ENCODE assay signal across 9 cellular contexts in the genomic region with DNA sequence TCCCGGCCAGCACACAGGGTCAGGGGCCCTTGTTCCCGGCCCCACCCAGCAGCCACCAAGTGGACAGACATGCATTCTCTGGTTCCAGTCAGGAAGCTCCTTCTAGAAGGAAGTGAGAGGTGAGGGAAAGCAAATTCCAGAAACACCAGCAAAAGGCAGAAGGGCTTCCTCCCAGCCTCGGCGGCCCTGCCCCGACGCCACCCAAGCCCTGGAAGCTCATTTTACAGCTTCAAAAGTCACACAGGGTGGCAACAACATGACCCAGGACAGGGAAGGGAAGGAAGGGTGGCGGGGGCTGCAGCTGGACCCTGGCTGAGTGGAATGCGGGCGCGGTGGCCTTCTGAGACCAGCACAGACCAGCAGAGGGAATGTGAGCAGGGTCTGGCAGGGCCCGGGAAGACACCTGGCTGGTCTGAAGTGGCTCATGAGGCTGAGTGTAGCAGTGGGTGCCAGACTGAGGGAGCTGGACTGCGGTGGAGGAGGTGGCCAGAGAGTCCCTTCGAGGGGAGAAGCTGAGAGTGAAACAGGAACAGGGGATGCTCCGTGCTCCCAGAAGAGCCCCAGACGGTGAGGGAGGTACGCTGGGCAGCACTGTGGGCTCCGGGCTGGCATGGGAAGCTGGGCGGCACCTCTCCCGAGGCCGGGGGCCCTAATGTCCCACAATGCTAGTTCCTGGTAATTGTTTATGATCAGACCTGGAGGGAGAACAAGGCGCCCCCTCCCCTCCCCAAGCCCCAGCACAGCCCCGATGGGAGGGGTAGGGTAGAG. TPM values are rescaled to one million over a fixed set of nuclear protein-coding genes. Genes with fewer than 3 reads are reported as not detected.
DNase-seq lines count a peak whose midpoint lies in the region; TF ChIP-seq lines count a peak whose summit lies in the region.
"Had no signal": no experiment of that assay in that cellular context is flagged by ENCODE, and none has a peak within 500 bp of the region (broad histone marks: within the 10 kb centered on the region; RNA-seq: fewer than 3 reads in every experiment).

No MANE protein-coding gene starts in this region.

- peak in 1 of 2 experiments; percentile 23 for TF ChIP-seq CTCF in Caco-2 (IDR thresholded peaks at IDR 0.05; ENCODE audit: insufficient read depth in 1 of 2, low read depth in 1 of 2, low read length in 1 of 2, severe bottlenecking in 1 of 2, unreplicated experiment in 1 of 2)
- no peak for TF ChIP-seq CTCF in RWPE1 (conservative IDR thresholded peaks at IDR 0.05; ENCODE audit: low read depth)

- peak overlapping the region; percentile 54 for H3K4me3 Mint-ChIP-seq in Caco-2 (ENCODE audit: unreplicated experiment)

- H3K27me3 ChIP-seq in Caco-2 (replicated peaks; ENCODE audit: control insufficient read depth, insufficient read depth, low read length) (no peaks in the 10 kb centered on the region), esophagus (ENCODE audit: control insufficient read depth in 1 of 2, insufficient read depth in 2 of 2, low read length in 2 of 2) (no peaks in the 10 kb centered on the region), trophoblast cell (ENCODE audit: insufficient read depth, low read length) (no peaks in the 10 kb centered on the region), SJCRH30 (no peaks in the 10 kb centered on the region)

- H3K27ac ChIP-seq in RWPE1 (peak overlapping the region; percentile 92), esophagus (ENCODE audit: low read depth in 2 of 2, low read length in 1 of 2) (peak overlapping the region; percentile 92 to 96), trophoblast cell (ENCODE audit: low read depth, low read length) (peak overlapping the region; percentile 77), SJCRH30 (no peak overlapping the region)

- H3K9me3 ChIP-seq in Caco-2 (no peaks in the 10 kb centered on the region), esophagus (ENCODE audit: control insufficient read depth in 2 of 2, insufficient read depth in 1 of 2, low read depth in 1 of 2, low read length in 1 of 2) (no peaks in the 10 kb centered on the region), trophoblast cell (ENCODE audit: insufficient read depth, low read depth, low read length) (peaks cover 2% of the 10 kb centered on the region), SJCRH30 (replicated peaks) (no peaks in the 10 kb centered on the region)

- H3K79me2 ChIP-seq in trophoblast cell (ENCODE audit: control insufficient read depth, insufficient read depth, low read length, poor library complexity) = no peaks in the 10 kb centered on the region

- peak overlapping the region; percentile 53 for H4K91ac ChIP-seq in trophoblast cell (ENCODE audit: low read depth, low read length)

- H3K9me3 Mint-ChIP-seq in Caco-2 (ENCODE audit: unreplicated experiment) = no peaks in the 10 kb centered on the region

- CTCF ChIA-PET in Caco-2 (lab: Charles Lee) = interaction anchor here (0.5 to 2.8 kb wide), 8 partner anchors 9 to 135 kb away, joined by 3 to 34 read pairs (median 4); a partner anchor contains a TSS
- CTCF ChIA-PET in RWPE1 (lab: Yijun Ruan, JAX) = interaction anchor here (0.5 to 2.1 kb wide), 13 partner anchors 8 to 85 kb away, joined by 3 to 12 read pairs (median 4); a partner anchor contains a TSS

- peaks cover 14% of the 10 kb centered on the region for H3K79me1 ChIP-seq in trophoblast cell (ENCODE audit: low read length)

- peak overlapping the region; percentile 47 for H2BK120ac ChIP-seq in trophoblast cell (ENCODE audit: insufficient read depth, low read length, poor library complexity)

- H2BK5ac ChIP-seq in trophoblast cell (ENCODE audit: low read depth, low read length, poor library complexity) = peak overlapping the region; percentile 71

- H3K27me3 Mint-ChIP-seq in Caco-2 (ENCODE audit: insufficient read depth, unreplicated experiment) = no peaks in the 10 kb centered on the region

- H3K36me3 ChIP-seq in Caco-2 (ENCODE audit: control insufficient read depth, insufficient read depth, low read length) (peaks cover 8% of the 10 kb centered on the region), esophagus (ENCODE audit: control insufficient read depth in 2 of 2, insufficient read depth in 2 of 2, low read length in 1 of 2) (peaks cover 23 to 42% of the 10 kb centered on the region in 2 donors), trophoblast cell (ENCODE audit: control insufficient read depth in 1 of 2, insufficient read depth in 2 of 2, low read length in 2 of 2) (peaks cover 46 to 49% of the 10 kb centered on the region in 2 experiments), SJCRH30 (peaks cover 21% of the 10 kb centered on the region)

- H2AK5ac ChIP-seq in trophoblast cell (ENCODE audit: low read length) = peak overlapping the region; percentile 32

- 71 to 75% methylated on average over 20 to 22 of the region's 22 CpGs for WGBS in esophagus, 2 donors
- WGBS in trophoblast cell (ENCODE audit: extremely low coverage, insufficient coverage, insufficient read length) = no CpG with 5 or more reads among the region's 22 CpGs

- H3K4me1 ChIP-seq in Caco-2 (peaks cover 41% of the 10 kb centered on the region), esophagus (ENCODE audit: control insufficient read depth in 2 of 2, insufficient read depth in 2 of 2, low read length in 1 of 2) (peaks cover 0 to 35% of the 10 kb centered on the region in 2 donors), trophoblast cell (ENCODE audit: control insufficient read depth in 1 of 2, insufficient read depth in 2 of 2, low read length in 2 of 2) (peaks cover 17 to 24% of the 10 kb centered on the region in 2 experiments), SJCRH30 (peaks cover 17% of the 10 kb centered on the region; the same call in 1 of the 2 replicates)

- peak overlapping the region; percentile 25 for H2BK12ac ChIP-seq in trophoblast cell (ENCODE audit: low read length)

- peaks cover 36% of the 10 kb centered on the region for H3K36me3 Mint-ChIP-seq in Caco-2 (ENCODE audit: insufficient read depth, unreplicated experiment)

- peaks cover 26% of the 10 kb centered on the region for H3K4me1 Mint-ChIP-seq in Caco-2 (ENCODE audit: low read depth, unreplicated experiment)

- H3K4me2 ChIP-seq in trophoblast cell (ENCODE audit: low read length) = no peak overlapping the region

- peak overlapping the region; percentile 93 for H3K27ac Mint-ChIP-seq in Caco-2 (ENCODE audit: unreplicated experiment)

- TSS peak; percentile 70 for BruUV-seq in Caco-2 (replicated peaks; lab: Mats Ljungman, UMichigan)

- peak overlapping the region; percentile 59 for H3K14ac ChIP-seq in trophoblast cell (ENCODE audit: low read length)

- H4K8ac ChIP-seq in trophoblast cell (ENCODE audit: low read depth, low read length) = peak overlapping the region; percentile 74

- no peak overlapping the region for H3K4me3 ChIP-seq in Caco-2 (ENCODE audit: low read depth, low read length)
- no peak overlapping the region for H3K4me3 ChIP-seq in esophagus (ENCODE audit: low read depth in 1 of 2, low read length in 2 of 2)
- no peak overlapping the region for H3K4me3 ChIP-seq in trophoblast cell (ENCODE audit: low read depth, low read length)
- H3K4me3 ChIP-seq in SJCRH30 = no peak overlapping the region

- DNase-seq in Caco-2 (peak; percentile 60 to 75), RWPE1 (ENCODE audit: low spot score) (no peak), trophoblast cell (peak; percentile 74 to 81), OCI-M1 (lab: John Stamatoyannopoulos, UW) (no peak), SJCRH30 (no peak)
- DNase-seq in stimulated activated CD4-positive, alpha-beta T cell treated with anti-CD3 and anti-CD28 coated beads, Interleukin-15, amount 100 ng/mL, for 24 hours = no peak
- no peak for DNase-seq in activated CD4-positive, alpha-beta T cell treated with anti-CD3 and anti-CD28 coated beads for 1 hour
- DNase-seq: cerebellar nuclear complex had no signal

- H3K4ac ChIP-seq in trophoblast cell (ENCODE audit: low read depth, low read length) = peak overlapping the region; percentile 26

- H3K18ac ChIP-seq in trophoblast cell (ENCODE audit: low read length) = peak overlapping the region; percentile 58

- intact Hi-C loops in Caco-2 (cut with micrococcal nuclease; ENCODE audit: unreplicated experiment) = loop anchor here (1.0 kb wide), 1 partner anchor 9 kb away; a partner anchor contains a TSS

- H3K23ac ChIP-seq in trophoblast cell (ENCODE audit: low read length) = no peak overlapping the region

- H4K12ac ChIP-seq in trophoblast cell (ENCODE audit: low read depth, low read length) = peak overlapping the region; percentile 36

- H3K9ac ChIP-seq in trophoblast cell (ENCODE audit: low read length) = no peak overlapping the region

- POLR2A ChIA-PET in Caco-2 (lab: Charles Lee) (interaction anchor here (0.5 to 3.7 kb wide), 3 partner anchors 9 to 77 kb away, joined by 4 to 30 read pairs (median 15); a partner anchor contains a TSS), RWPE1 (lab: Yijun Ruan, JAX; ENCODE audit: low non-redundant PET) (interaction anchor here (3.1 kb wide), 1 partner anchor 9 kb away, joined by 11 read pairs; a partner anchor contains a TSS)

- H2AFZ ChIP-seq in trophoblast cell (ENCODE audit: insufficient read depth, low read length, poor library complexity) = peak overlapping the region; percentile 42

RNA-seq across cellular contexts. Expression of a gene that starts 1.9 kb away (rescaled TPM):
- 5.5 and 9.0 TPM in 2 replicates for total RNA-seq in Caco-2 (2022)
- 10 to 100 TPM; 21.0 to 22.4 TPM for polyA plus RNA-seq in esophagus
- polyA plus RNA-seq in trophoblast cell (2013) = 4.4 and 4.9 TPM in 2 replicates
- 1.4 and 3.2 TPM in 2 replicates for total RNA-seq in SJCRH30 (2014; rRNA removed; shearing (Covaris generic))

RNA-seq across cellular contexts. Expression of a gene that starts 9.0 kb away (rescaled TPM):
- 66.6 and 72.3 TPM in 2 replicates for total RNA-seq in Caco-2 (2022)
- 10 to 100 TPM; 65.1 to 65.9 TPM for polyA plus RNA-seq in esophagus
- polyA plus RNA-seq in trophoblast cell (2013) = 131 and 133 TPM in 2 replicates
- 36.3 and 38.3 TPM in 2 replicates for total RNA-seq in SJCRH30 (2014; rRNA removed; shearing (Covaris generic))

RNA-seq across cellular contexts. Expression of a gene that starts 32.3 kb away (rescaled TPM):
- total RNA-seq in Caco-2 (2022) = 2.0 and 2.5 TPM in 2 replicates
- polyA plus RNA-seq in esophagus = 10 to 100 TPM; 20.4 to 21.7 TPM
- 1.0 and 1.4 TPM in 2 replicates for polyA plus RNA-seq in trophoblast cell (2013)
- 8.1 and 9.9 TPM in 2 replicates for total RNA-seq in SJCRH30 (2014; rRNA removed; shearing (Covaris generic))

RNA-seq across cellular contexts. Expression of a gene that starts 50.6 kb away (rescaled TPM):
- 23.1 and 25.2 TPM in 2 replicates for total RNA-seq in Caco-2 (2022)
- 10 to 100 TPM in 1 of 2 donors, 1 to 10 TPM in 1; 9.8 to 19.8 TPM for polyA plus RNA-seq in esophagus
- polyA plus RNA-seq in trophoblast cell (2013) = 7.5 and 7.7 TPM in 2 replicates
- 7.4 and 7.9 TPM in 2 replicates for total RNA-seq in SJCRH30 (2014; rRNA removed; shearing (Covaris generic))

RNA-seq across cellular contexts. Expression of a gene that starts 58.6 kb away (rescaled TPM):
- 157 and 163 TPM in 2 replicates for total RNA-seq in Caco-2 (2022)
- polyA plus RNA-seq in esophagus = 10 to 100 TPM; 51.7 to 65.8 TPM
- polyA plus RNA-seq in trophoblast cell (2013) = 45.9 and 48.7 TPM in 2 replicates
- 43.6 and 47.1 TPM in 2 replicates for total RNA-seq in SJCRH30 (2014; rRNA removed; shearing (Covaris generic))

Comparison
In these comparisons a context has a peak if more than half of its experiments do, and no peak if none do; other contexts are left out.
1. DNase-seq: peak in Caco-2 (2 of 2) and trophoblast cell (2 of 2); none in RWPE1 (single experiment), stimulated activated CD4-positive, alpha-beta T cell treated with anti-CD3 and anti-CD28 coated beads, Interleukin-15, amount 100 ng/mL, for 24 hours (single experiment), OCI-M1 (single experiment), activated CD4-positive, alpha-beta T cell treated with anti-CD3 and anti-CD28 coated beads for 1 hour (single experiment) and SJCRH30 (0 of 2).